12 cellular contexts compared by ENCODE assay signal in genomic region chrX:30635630-30636029, GRCh38. TPM values are rescaled to one million over a fixed set of nuclear protein-coding genes. Genes with fewer than 3 reads are reported as not detected.
DNase-seq lines count a peak whose midpoint lies in the region; ATAC-seq and TF ChIP-seq lines count a peak whose summit lies in the region.
"Had no signal": no experiment of that assay in that cellular context is flagged by ENCODE, and none has a peak within 500 bp of the region (broad histone marks: within the 10 kb centered on the region; RNA-seq: fewer than 3 reads in every experiment).

No MANE protein-coding gene starts in this region.

- H3K9me3 ChIP-seq in Panc1 (ENCODE audit: control insufficient read depth, insufficient read depth, low read depth, low read length), result no peaks in the 10 kb centered on the region
- H3K9me3 ChIP-seq: testis had no signal

- CTCF ChIA-PET in Panc1 (lab: Charles Lee), result interaction anchor here (0.6 kb wide), 1 partner anchor 80 kb away, joined by 3 read pairs; no protein-coding TSS in a partner anchor

- BruUV-seq in Panc1 (replicated peaks; lab: Mats Ljungman, UMichigan), result no TSS peak

- peak; percentile 43 for TF ChIP-seq CTCF in natural killer cell (IDR thresholded peaks at IDR 0.05)
- peak; percentile 55 for TF ChIP-seq CTCF in Panc1 (IDR thresholded peaks at IDR 0.05)
- peak; percentile 44 for TF ChIP-seq CTCF in fibroblast of mammary gland (conservative IDR thresholded peaks at IDR 0.05; ENCODE audit: control insufficient read depth, insufficient read depth, low read depth, low read length)

- no peaks in the 10 kb centered on the region for H3K27me3 Mint-ChIP-seq in natural killer cell (ENCODE audit: low read depth in 2 of 2)
- peaks cover 0 to 2% of the 10 kb centered on the region in 2 donors for H3K27me3 Mint-ChIP-seq in natural killer cell treated with Interleukin-12 subunit alpha and Interleukin-12 subunit beta and Interleukin-15 and Interleukin-18, amount 100 ng/mL, for 72 hours
- H3K27me3 Mint-ChIP-seq: memory B cell had no signal

- no peak overlapping the region for H3K27ac Mint-ChIP-seq in natural killer cell
- no peak overlapping the region for H3K27ac Mint-ChIP-seq in natural killer cell treated with Interleukin-12 subunit alpha and Interleukin-12 subunit beta and Interleukin-15 and Interleukin-18, amount 100 ng/mL, for 72 hours
- H3K27ac Mint-ChIP-seq: memory B cell had no signal

- H3K4me1 ChIP-seq in Panc1 (ENCODE audit: control insufficient read depth, insufficient read depth, low read length), result no peaks in the 10 kb centered on the region
- H3K4me1 ChIP-seq: testis had no signal

- H3K36me3 ChIP-seq in Panc1 (ENCODE audit: control insufficient read depth, insufficient read depth, low read length), result no peaks in the 10 kb centered on the region

- POLR2A ChIA-PET in Panc1 (lab: Charles Lee), result no interaction called here

- peak in 2 of 3 donors; percentile 40 to 56 for ATAC-seq in natural killer cell
- ATAC-seq in natural killer cell treated with Interleukin-12 subunit alpha and Interleukin-12 subunit beta and Interleukin-15 and Interleukin-18, amount 100 ng/mL, for 72 hours, result no peak
- no peak for ATAC-seq in Panc1
- ATAC-seq in activated CD4-positive, CD25-positive, alpha-beta regulatory T cell treated with anti-CD3 and anti-CD28 coated beads, Interleukin-2, amount 50 U/mL, for 24 hours, result no peak

- no peaks in the 10 kb centered on the region for H3K27me3 ChIP-seq in Panc1 (ENCODE audit: control insufficient read depth, insufficient read depth, low read length)
- H3K27me3 ChIP-seq: testis had no signal

- H3K4me3 Mint-ChIP-seq in natural killer cell, result no peak overlapping the region
- H3K4me3 Mint-ChIP-seq in natural killer cell treated with Interleukin-12 subunit alpha and Interleukin-12 subunit beta and Interleukin-15 and Interleukin-18, amount 100 ng/mL, for 72 hours, result no peak overlapping the region
- H3K4me3 Mint-ChIP-seq: memory B cell had no signal

- in situ Hi-C loops in Panc1 (cut with HindIII; ENCODE audit: low pct_unique_long_range_greater_than_20kb, low sequenced_read_pairs), result no loop called here

- DNase-seq in natural killer cell (no peak), Panc1 (ENCODE audit: low read depth, low spot score) (no peak), fibroblast of mammary gland (ENCODE audit: low read depth) (no peak), GOT3 (lab: John Stamatoyannopoulos, UW) (no peak), dedifferentiated amniotic fluid mesenchymal stem cell (ENCODE audit: extremely low spot score) (no peak), germinal center (ENCODE audit: low spot score) (no peak)
- no peak for DNase-seq in natural killer cell treated with Interleukin-12 subunit alpha and Interleukin-12 subunit beta and Interleukin-15 and Interleukin-18, amount 100 ng/mL, for 72 hours (ENCODE audit: low spot score)
- DNase-seq: cortex of kidney, testis had no signal

- no peaks in the 10 kb centered on the region for H3K9me3 Mint-ChIP-seq in natural killer cell
- H3K9me3 Mint-ChIP-seq in natural killer cell treated with Interleukin-12 subunit alpha and Interleukin-12 subunit beta and Interleukin-15 and Interleukin-18, amount 100 ng/mL, for 72 hours, result no peaks in the 10 kb centered on the region
- H3K9me3 Mint-ChIP-seq: memory B cell had no signal

- no peak overlapping the region for H3K4me3 ChIP-seq in Panc1 (ENCODE audit: low read depth in 2 of 2, low read length in 2 of 2)
- H3K4me3 ChIP-seq in fibroblast of mammary gland (ENCODE audit: control insufficient read depth, low read depth, low read length), result no peak overlapping the region
- H3K4me3 ChIP-seq: testis had no signal

- no peaks in the 10 kb centered on the region for H3K4me1 Mint-ChIP-seq in natural killer cell
- peaks cover under 1 to 3% of the 10 kb centered on the region in 2 donors for H3K4me1 Mint-ChIP-seq in natural killer cell treated with Interleukin-12 subunit alpha and Interleukin-12 subunit beta and Interleukin-15 and Interleukin-18, amount 100 ng/mL, for 72 hours (ENCODE audit: low read depth in 2 of 2)

- no peaks in the 10 kb centered on the region for H3K36me3 Mint-ChIP-seq in natural killer cell
- no peaks in the 10 kb centered on the region for H3K36me3 Mint-ChIP-seq in natural killer cell treated with Interleukin-12 subunit alpha and Interleukin-12 subunit beta and Interleukin-15 and Interleukin-18, amount 100 ng/mL, for 72 hours
- H3K36me3 Mint-ChIP-seq: memory B cell had no signal

- intact Hi-C loops in natural killer cell (cut with micrococcal nuclease), result loop anchor here (2.0 kb wide), 1 partner anchor 77 kb away; no protein-coding TSS in a partner anchor
- intact Hi-C loops in Panc1 (cut with micrococcal nuclease; ENCODE audit: unreplicated experiment), result loop anchor here (10.0 kb wide), 1 partner anchor 79 kb away; no protein-coding TSS in a partner anchor

- H3K27ac ChIP-seq in Panc1 (ENCODE audit: low read length), result no peak overlapping the region
- H3K27ac ChIP-seq: testis had no signal

RNA-seq across cellular contexts. Expression of gene GK, which starts 17.6 kb away (rescaled TPM):
- total RNA-seq in natural killer cell, result 10 to 100 TPM in 1 of 3 donors, 1 to 10 TPM in 2; 5.1 to 10.2 (median 7.6) TPM
- total RNA-seq in natural killer cell treated with Interleukin-12 subunit alpha and Interleukin-12 subunit beta and Interleukin-15 and Interleukin-18, amount 100 ng/mL, for 72 hours, result 10 to 100 TPM; 28.7 to 58.9 TPM
- 1.7 TPM for total RNA-seq in Panc1 (2021; ENCODE audit: unreplicated experiment)
- 0.63 TPM for polyA plus RNA-seq in Panc1 (2012; ENCODE audit: insufficient read length)

RNA-seq across cellular contexts. Expression of gene TASL, which starts 58.1 kb away (rescaled TPM):
- 1 to 10 TPM; 2.2 to 4.7 (median 4.0) TPM for total RNA-seq in natural killer cell
- total RNA-seq in natural killer cell treated with Interleukin-12 subunit alpha and Interleukin-12 subunit beta and Interleukin-15 and Interleukin-18, amount 100 ng/mL, for 72 hours, result 1 to 10 TPM; 3.6 to 7.2 TPM
- total RNA-seq in Panc1 (2021; ENCODE audit: unreplicated experiment), result not detected
- not detected for polyA plus RNA-seq in Panc1 (2012; ENCODE audit: insufficient read length)
- total RNA-seq: Daoy had no signal

Comparison
In these comparisons a context has a peak if more than half of its experiments do, and no peak if none do; other contexts are left out.
1. ATAC-seq: peak in natural killer cell (2 of 3); none in natural killer cell treated with Interleukin-12 subunit alpha and Interleukin-12 subunit beta and Interleukin-15 and Interleukin-18, amount 100 ng/mL, for 72 hours (0 of 2), Panc1 (single experiment) and activated CD4-positive, CD25-positive, alpha-beta regulatory T cell treated with anti-CD3 and anti-CD28 coated beads, Interleukin-2, amount 50 U/mL, for 24 hours (0 of 2).
2. Peak in every context shown above with its lines, with median percentiles within 50 percentile points of each other: CTCF ChIP-seq.